Comparison of ENCODE assay signal across 1 cellular context in genomic region chr9:74036549-74037231, GRCh38.
TF ChIP-seq lines count a peak whose summit lies in the region.

No MANE protein-coding gene starts in this region.

TF ChIP-seq in GM23338, 12 proteins besides CTCF, POLR2A, EP300 and RAD21 (continued from another document):
- TF ChIP-seq ZNF462 (CRISPR knock-in tag; IDR thresholded peaks at IDR 0.05) (no peak), NANOG (IDR thresholded peaks at IDR 0.05; ENCODE audit: borderline replicate concordance) (no peak), EZH2phosphoT487 (IDR thresholded peaks at IDR 0.05; ENCODE audit: unreplicated experiment) (no peak), POLR2AphosphoS5 (IDR thresholded peaks at IDR 0.05; ENCODE audit: low read depth) (no peak), REST (IDR thresholded peaks at IDR 0.05; ENCODE audit: unreplicated experiment) (no peak)
